8 cellular contexts compared by ENCODE assay signal in genomic region chr10:124744047-124744687, GRCh38. TPM values are rescaled to one million over a fixed set of nuclear protein-coding genes. Genes with fewer than 3 reads are reported as not detected.
A peak's percentile ranks its signal among the peaks of the same experiment; 100 is the strongest.
DNase-seq lines count a peak whose midpoint lies in the region; ATAC-seq and TF ChIP-seq lines count a peak whose summit lies in the region.

TSS of gene FAM53B (minus strand) at chr10:124744378. CDS start at chr10:124706713, 37,665 bp downstream.

- CTCF ChIA-PET in activated CD4-positive, alpha-beta T cell treated with anti-CD3 and anti-CD28 coated beads, Interleukin-2, amount 10 ng/mL, durations not matched to agents 7 days and 5 days (lab: Charles Lee), result interaction anchor here (1.4 kb wide), 1 partner anchor 95 kb away, joined by 4 read pairs; no protein-coding TSS in a partner anchor

- DNase-seq in A172 (ENCODE audit: low spot score), result peak; percentile 8
- DNase-seq in NCI-H2227 treated with DMSO at 0.1 percent for 48 hours (lab: John Stamatoyannopoulos, UW), result peak; percentile 37
- DNase-seq in activated CD4-positive, alpha-beta T cell treated with anti-CD3 and anti-CD28 coated beads, Interleukin-2, amount 10 ng/mL, durations not matched to agents 7 days and 5 days, result peak; percentile 79
- peak; percentile 85 to 97 for DNase-seq in left lung
- peak; percentile 74 for DNase-seq in stimulated activated CD4-positive, alpha-beta T cell treated with anti-CD3 and anti-CD28 coated beads, Interleukin-2, amount 100 ng/mL, for 4 hours (ENCODE audit: low read depth)

- H3K4me3 Mint-ChIP-seq in activated CD4-positive, alpha-beta T cell treated with anti-CD3 and anti-CD28 coated beads, Interleukin-2, amount 10 ng/mL, durations not matched to agents 7 days and 5 days, result peak within 1 kb of the TSS; percentile 98
- H3K4me3 Mint-ChIP-seq in dendritic cell treated with granulocyte-macrophage colony-stimulating factor and Interleukin-4, amounts not matched to agents 40 ng/mL and 50 ng/mL, for 4 days, result peak within 1 kb of the TSS; percentile 100

- POLR2A ChIA-PET in activated CD4-positive, alpha-beta T cell treated with anti-CD3 and anti-CD28 coated beads, Interleukin-2, amount 10 ng/mL, durations not matched to agents 7 days and 5 days (lab: Charles Lee), result no interaction called here

- TF ChIP-seq CTCF in left lung (IDR thresholded peaks at IDR 0.05), result no peak

- H3K4me1 Mint-ChIP-seq in activated CD4-positive, alpha-beta T cell treated with anti-CD3 and anti-CD28 coated beads, Interleukin-2, amount 10 ng/mL, durations not matched to agents 7 days and 5 days, result peaks cover 57% of the 10 kb centered on the region
- H3K4me1 Mint-ChIP-seq in dendritic cell treated with granulocyte-macrophage colony-stimulating factor and Interleukin-4, amounts not matched to agents 40 ng/mL and 50 ng/mL, for 4 days (ENCODE audit: low read depth), result peaks cover 43% of the 10 kb centered on the region

- peak; percentile 63 for TF ChIP-seq POLR2A in GM18505 (IDR thresholded peaks at IDR 0.05; ENCODE audit: borderline replicate concordance, extremely low read depth, insufficient read depth, insufficient read length)

- peak within 1 kb of the TSS; percentile 82 to 93 for H3K27ac ChIP-seq in left lung

- peaks cover 9% of the 10 kb centered on the region for H3K27me3 Mint-ChIP-seq in activated CD4-positive, alpha-beta T cell treated with anti-CD3 and anti-CD28 coated beads, Interleukin-2, amount 10 ng/mL, durations not matched to agents 7 days and 5 days
- H3K27me3 Mint-ChIP-seq in dendritic cell treated with granulocyte-macrophage colony-stimulating factor and Interleukin-4, amounts not matched to agents 40 ng/mL and 50 ng/mL, for 4 days, result no peaks in the 10 kb centered on the region

- intact Hi-C loops in dendritic cell treated with granulocyte-macrophage colony-stimulating factor and Interleukin-4, amounts not matched to agents 40 ng/mL and 50 ng/mL, for 4 days (cut with micrococcal nuclease), result loop anchor here (5.0 kb wide), 1 partner anchor 42 kb away; no protein-coding TSS in a partner anchor
- intact Hi-C loops in left lung (cut with DNase I), result loop anchor here in 1 of 2 donors (5.0 kb wide), 2 partner anchors 112 to 212 kb away; no protein-coding TSS in a partner anchor

- H3K36me3 Mint-ChIP-seq in activated CD4-positive, alpha-beta T cell treated with anti-CD3 and anti-CD28 coated beads, Interleukin-2, amount 10 ng/mL, durations not matched to agents 7 days and 5 days (ENCODE audit: low read depth), result peaks cover 24% of the 10 kb centered on the region
- H3K36me3 Mint-ChIP-seq in dendritic cell treated with granulocyte-macrophage colony-stimulating factor and Interleukin-4, amounts not matched to agents 40 ng/mL and 50 ng/mL, for 4 days (ENCODE audit: low read depth), result peaks cover 28% of the 10 kb centered on the region

- peak; percentile 57 for ATAC-seq in GM18505 (IDR thresholded peaks at IDR 0.05; ENCODE audit: unreplicated experiment)
- peak; percentile 65 for ATAC-seq in HG02970 (IDR thresholded peaks at IDR 0.05; ENCODE audit: low FRiP score, unreplicated experiment)
- ATAC-seq in left lung, result peak; percentile 63

- H3K4me1 ChIP-seq in left lung, result peaks cover 39 to 48% of the 10 kb centered on the region in 2 donors

- H3K27me3 ChIP-seq in left lung, result no peaks in the 10 kb centered on the region

- H3K27ac Mint-ChIP-seq in activated CD4-positive, alpha-beta T cell treated with anti-CD3 and anti-CD28 coated beads, Interleukin-2, amount 10 ng/mL, durations not matched to agents 7 days and 5 days, result peak within 1 kb of the TSS; percentile 97
- H3K27ac Mint-ChIP-seq in dendritic cell treated with granulocyte-macrophage colony-stimulating factor and Interleukin-4, amounts not matched to agents 40 ng/mL and 50 ng/mL, for 4 days, result peak within 1 kb of the TSS; percentile 99

- no peaks in the 10 kb centered on the region for H3K36me3 ChIP-seq in left lung

- no peaks in the 10 kb centered on the region for H3K9me3 ChIP-seq in left lung

- H3K9me3 Mint-ChIP-seq in activated CD4-positive, alpha-beta T cell treated with anti-CD3 and anti-CD28 coated beads, Interleukin-2, amount 10 ng/mL, durations not matched to agents 7 days and 5 days, result no peaks in the 10 kb centered on the region
- H3K9me3 Mint-ChIP-seq in dendritic cell treated with granulocyte-macrophage colony-stimulating factor and Interleukin-4, amounts not matched to agents 40 ng/mL and 50 ng/mL, for 4 days, result no peaks in the 10 kb centered on the region

- H3K4me3 ChIP-seq in left lung, result peak within 1 kb of the TSS; percentile 65 to 83

RNA-seq across cellular contexts. Expression of gene FAM53B, which starts in this region (rescaled TPM):
- total RNA-seq in A172 (2014; rRNA removed; shearing (Covaris generic)), result 8.5 and 8.7 TPM in 2 replicates
- total RNA-seq in activated CD4-positive, alpha-beta T cell treated with anti-CD3 and anti-CD28 coated beads, Interleukin-2, amount 10 ng/mL, durations not matched to agents 7 days and 5 days, result 10 to 100 TPM; 30.1 to 30.9 TPM
- total RNA-seq in left lung, result 10 to 100 TPM; 26.6 to 34.6 TPM

Comparison
In these comparisons a context has a peak if more than half of its experiments do, and no peak if none do; other contexts are left out.
1. Peak in every context shown above with its lines: DNase-seq, ATAC-seq, H3K4me3 ChIP-seq and H3K27ac ChIP-seq.
2. DNase-seq: peak in every context shown above with its lines; median percentile 91 in left lung; 79 in activated CD4-positive, alpha-beta T cell treated with anti-CD3 and anti-CD28 coated beads, Interleukin-2, amount 10 ng/mL, durations not matched to agents 7 days and 5 days; 74 in stimulated activated CD4-positive, alpha-beta T cell treated with anti-CD3 and anti-CD28 coated beads, Interleukin-2, amount 100 ng/mL, for 4 hours; 37 in NCI-H2227 treated with DMSO at 0.1 percent for 48 hours; 8 in A172.